17 cellular contexts compared by ENCODE assay signal in genomic region chr2:127893033-127893432, GRCh38.
"Had no signal": no experiment of that assay in that cellular context is flagged by ENCODE, and none has a peak within 500 bp of the region (broad histone marks: within the 10 kb centered on the region; RNA-seq: fewer than 3 reads in every experiment).

No MANE protein-coding gene starts in this region.

- DNase-seq: activated CD4-positive, alpha-beta memory T cell treated with anti-CD3 and anti-CD28 coated beads for 36 hours; activated effector memory CD4-positive, alpha-beta T cell treated with anti-CD3 and anti-CD28 coated beads, Interleukin-2, amount 50 U/mL, for 16 hours; activated T-cell treated with anti-CD3 and anti-CD28 coated beads, Interleukin-2, amount 50 U/mL, for 4 hours; amygdala; brain microvascular endothelial cell; left colon; stimulated activated CD4-positive, alpha-beta T cell treated with anti-CD3 and anti-CD28 coated beads, Interleukin-2, amount 100 ng/mL, for 24 hours; stimulated activated naive B cell treated with anti-CD40 and anti-IgM and Interleukin-4, amounts not matched to agents 10 μg/mL and 1 μg/mL and 100 μg/mL, for 72 hours; substantia nigra; T-helper 9 cell had no signal

- H3K9me3 Mint-ChIP-seq: activated CD4-positive, alpha-beta memory T cell treated with anti-CD3 and anti-CD28 coated beads for 36 hours; activated naive CD4-positive, alpha-beta T cell treated with anti-CD3 and anti-CD28 coated beads, Interleukin-2, amount 50 U/mL, for 72 hours; activated T-cell treated with anti-CD3 and anti-CD28 coated beads, Interleukin-2, amount 50 U/mL, for 4 hours; neural crest cell; stimulated activated naive B cell treated with anti-CD40 and anti-IgM and Interleukin-4, amounts not matched to agents 10 μg/mL and 1 μg/mL and 100 μg/mL, for 72 hours; type B pancreatic cell had no signal

- H3K9me3 ChIP-seq: pancreas had no signal

- H3K27ac Mint-ChIP-seq: activated CD4-positive, alpha-beta memory T cell treated with anti-CD3 and anti-CD28 coated beads for 36 hours; activated naive CD4-positive, alpha-beta T cell treated with anti-CD3 and anti-CD28 coated beads, Interleukin-2, amount 50 U/mL, for 72 hours; stimulated activated naive B cell treated with anti-CD40 and anti-IgM and Interleukin-4, amounts not matched to agents 10 μg/mL and 1 μg/mL and 100 μg/mL, for 72 hours; type B pancreatic cell had no signal

- H3K36me3 Mint-ChIP-seq: activated CD4-positive, alpha-beta memory T cell treated with anti-CD3 and anti-CD28 coated beads for 36 hours; activated naive CD4-positive, alpha-beta T cell treated with anti-CD3 and anti-CD28 coated beads, Interleukin-2, amount 50 U/mL, for 72 hours had no signal

- ATAC-seq: activated naive CD4-positive, alpha-beta T cell treated with anti-CD3 and anti-CD28 coated beads, Interleukin-2, amount 50 U/mL, for 72 hours; activated T-cell treated with anti-CD3 and anti-CD28 coated beads, Interleukin-2, amount 50 U/mL, for 4 hours; esophagus mucosa; left colon; pancreas; stimulated activated naive B cell treated with anti-CD40 and anti-IgM and Interleukin-4, amounts not matched to agents 10 μg/mL and 1 μg/mL and 100 μg/mL, for 72 hours had no signal

- H3K27me3 Mint-ChIP-seq: stimulated activated naive B cell treated with anti-CD40 and anti-IgM and Interleukin-4, amounts not matched to agents 10 μg/mL and 1 μg/mL and 100 μg/mL, for 72 hours; type B pancreatic cell had no signal

- FAIRE-seq: endometrium, pancreas had no signal

- H3K27me3 ChIP-seq: brain microvascular endothelial cell, dorsolateral prefrontal cortex, pancreas had no signal

- H3K4me3 Mint-ChIP-seq: activated CD4-positive, alpha-beta memory T cell treated with anti-CD3 and anti-CD28 coated beads for 36 hours; activated T-cell treated with anti-CD3 and anti-CD28 coated beads, Interleukin-2, amount 50 U/mL, for 4 hours; neural crest cell; stimulated activated naive B cell treated with anti-CD40 and anti-IgM and Interleukin-4, amounts not matched to agents 10 μg/mL and 1 μg/mL and 100 μg/mL, for 72 hours; type B pancreatic cell had no signal

- H3K4me3 ChIP-seq: pancreas had no signal

- H3K27ac ChIP-seq: brain microvascular endothelial cell, pancreas had no signal

- H3K36me3 ChIP-seq: brain microvascular endothelial cell, pancreas had no signal
